ENCODE assay signal across 15 cellular contexts in genomic region chr15:47432831-47433230, GRCh38.
"Had no signal": no experiment of that assay in that cellular context is flagged by ENCODE, and none has a peak within 500 bp of the region (broad histone marks: within the 10 kb centered on the region; RNA-seq: fewer than 3 reads in every experiment).

No MANE protein-coding gene starts in this region.

- DNase-seq: activated CD4-positive, alpha-beta T cell treated with anti-CD3 and anti-CD28 coated beads for 1 hour; activated effector memory CD4-positive, alpha-beta T cell treated with anti-CD3 and anti-CD28 coated beads, Interleukin-2, amount 50 U/mL, for 16 hours; activated naive CD4-positive, alpha-beta T cell treated with anti-CD3 and anti-CD28 coated beads, Interleukin-2, amount 50 U/mL, for 16 hours; activated T-cell treated with anti-CD3 and anti-CD28 coated beads, Interleukin-2, amount 50 U/mL, for 72 hours; dorsolateral prefrontal cortex; hypothalamus; kidney; spleen; stimulated activated CD8-positive, alpha-beta memory T cell treated with anti-CD3 and anti-CD28 coated beads, Interleukin-4, amount 100 ng/mL, for 48 hours; stimulated activated naive CD4-positive, alpha-beta T cell; tibial artery; WERI-Rb-1 had no signal

- ATAC-seq: activated T-cell treated with anti-CD3 and anti-CD28 coated beads, Interleukin-2, amount 50 U/mL, for 72 hours; left lobe of liver; natural killer cell treated with Interleukin-12 subunit alpha and Interleukin-12 subunit beta and Interleukin-15 and Interleukin-18, amount 100 ng/mL, for 72 hours; sciatic nerve had no signal
